Comparison of ENCODE assay signal across 15 cellular contexts in the genomic region with DNA sequence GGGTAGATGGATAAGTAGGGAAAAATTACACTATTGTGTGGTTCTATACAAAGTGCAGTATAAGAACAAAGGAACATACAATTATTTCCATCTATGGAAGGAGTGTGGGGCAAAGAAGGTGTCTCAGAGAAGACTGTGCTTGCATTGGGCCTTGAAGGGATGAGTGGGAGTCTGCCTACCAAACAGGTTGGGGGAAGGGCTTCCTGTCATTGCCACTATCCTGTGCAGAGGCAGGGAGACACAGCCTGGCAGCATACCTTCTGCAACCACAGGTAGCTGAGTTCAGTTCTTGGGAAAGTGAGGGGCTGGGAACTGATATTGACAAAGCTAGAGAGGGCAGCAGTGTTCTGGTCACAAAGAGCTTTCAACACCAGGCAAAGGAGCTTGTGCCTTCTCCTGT. TPM values are rescaled to one million over a fixed set of nuclear protein-coding genes. Genes with fewer than 3 reads are reported as not detected.
"Had no signal": no experiment of that assay in that cellular context is flagged by ENCODE, and none has a peak within 500 bp of the region (broad histone marks: within the 10 kb centered on the region; RNA-seq: fewer than 3 reads in every experiment).

No MANE protein-coding gene starts in this region.

- H3K4me3 Mint-ChIP-seq: activated naive CD8-positive, alpha-beta T cell treated with anti-CD3 and anti-CD28 coated beads, Interleukin-2, amount 10 ng/mL, durations not matched to agents 7 days and 5 days; effector memory CD8-positive, alpha-beta T cell; memory B cell; natural killer cell; stimulated activated naive B cell treated with anti-CD40 and anti-IgM and Interleukin-4, amounts not matched to agents 10 μg/mL and 1 μg/mL and 100 μg/mL, for 72 hours; T-helper 1 cell treated with Interleukin-12 subunit alpha and Interleukin-12 subunit beta and Interleukin-4 antibody, amounts not matched to agents 30 μg/mL and 1 μg/mL, for 36 hours had no signal

- H3K4me1 ChIP-seq: breast epithelium, foreskin keratinocyte had no signal

- DNase-seq: activated CD4-positive, alpha-beta T cell treated with anti-CD3 and anti-CD28 coated beads for 4 hours; activated CD8-positive, alpha-beta memory T cell treated with anti-CD3 and anti-CD28 coated beads, Interleukin-2, amount 50 U/mL, for 48 hours; activated gamma-delta T cell treated with Interleukin-2 at 50 U/mL for 16 hours; activated naive CD8-positive, alpha-beta T cell treated with anti-CD3 and anti-CD28 coated beads, Interleukin-2, amount 10 ng/mL, durations not matched to agents 7 days and 5 days; effector memory CD8-positive, alpha-beta T cell; natural killer cell; stimulated activated CD4-positive, alpha-beta T cell treated with anti-CD3 and anti-CD28 coated beads, Interleukin-15, amount 100 ng/mL, for 24 hours; stimulated activated CD4-positive, alpha-beta T cell treated with anti-CD3 and anti-CD28 coated beads, Interleukin-4, amount 100 ng/mL, for 1 hour; stimulated activated naive B cell treated with anti-CD40 and anti-IgM and Interleukin-4, amounts not matched to agents 10 μg/mL and 1 μg/mL and 100 μg/mL, for 72 hours; upper lobe of left lung had no signal

- H3K9me3 ChIP-seq: breast epithelium, neutrophil, upper lobe of left lung had no signal

- H3K4me3 ChIP-seq: breast epithelium, upper lobe of left lung had no signal

- H3K4me1 Mint-ChIP-seq: memory B cell, natural killer cell had no signal

- H3K27ac Mint-ChIP-seq: activated naive CD8-positive, alpha-beta T cell treated with anti-CD3 and anti-CD28 coated beads, Interleukin-2, amount 10 ng/mL, durations not matched to agents 7 days and 5 days; effector memory CD8-positive, alpha-beta T cell; memory B cell; natural killer cell; stimulated activated naive B cell treated with anti-CD40 and anti-IgM and Interleukin-4, amounts not matched to agents 10 μg/mL and 1 μg/mL and 100 μg/mL, for 72 hours; T-helper 1 cell treated with Interleukin-12 subunit alpha and Interleukin-12 subunit beta and Interleukin-4 antibody, amounts not matched to agents 30 μg/mL and 1 μg/mL, for 36 hours had no signal

- ATAC-seq: effector memory CD8-positive, alpha-beta T cell; natural killer cell; stimulated activated naive B cell treated with anti-CD40 and anti-IgM and Interleukin-4, amounts not matched to agents 10 μg/mL and 1 μg/mL and 100 μg/mL, for 72 hours had no signal

- H3K27ac ChIP-seq: breast epithelium, foreskin keratinocyte, neutrophil, upper lobe of left lung had no signal

- H3K9me3 Mint-ChIP-seq: activated naive CD8-positive, alpha-beta T cell treated with anti-CD3 and anti-CD28 coated beads, Interleukin-2, amount 10 ng/mL, durations not matched to agents 7 days and 5 days; effector memory CD8-positive, alpha-beta T cell; memory B cell; natural killer cell; stimulated activated naive B cell treated with anti-CD40 and anti-IgM and Interleukin-4, amounts not matched to agents 10 μg/mL and 1 μg/mL and 100 μg/mL, for 72 hours; T-helper 1 cell treated with Interleukin-12 subunit alpha and Interleukin-12 subunit beta and Interleukin-4 antibody, amounts not matched to agents 30 μg/mL and 1 μg/mL, for 36 hours had no signal

- H3K36me3 ChIP-seq: breast epithelium, neutrophil had no signal

- H3K27me3 ChIP-seq: breast epithelium, upper lobe of left lung had no signal

- H3K36me3 Mint-ChIP-seq: activated naive CD8-positive, alpha-beta T cell treated with anti-CD3 and anti-CD28 coated beads, Interleukin-2, amount 10 ng/mL, durations not matched to agents 7 days and 5 days; memory B cell; natural killer cell; stimulated activated naive B cell treated with anti-CD40 and anti-IgM and Interleukin-4, amounts not matched to agents 10 μg/mL and 1 μg/mL and 100 μg/mL, for 72 hours had no signal

RNA-seq across cellular contexts. Expression of a gene that starts 3.4 kb away (rescaled TPM):
- total RNA-seq: activated naive CD8-positive, alpha-beta T cell treated with anti-CD3 and anti-CD28 coated beads, Interleukin-2, amount 10 ng/mL, durations not matched to agents 7 days and 5 days; foreskin keratinocyte; natural killer cell had no signal
